10 cellular contexts compared by ENCODE assay signal in the genomic region with DNA sequence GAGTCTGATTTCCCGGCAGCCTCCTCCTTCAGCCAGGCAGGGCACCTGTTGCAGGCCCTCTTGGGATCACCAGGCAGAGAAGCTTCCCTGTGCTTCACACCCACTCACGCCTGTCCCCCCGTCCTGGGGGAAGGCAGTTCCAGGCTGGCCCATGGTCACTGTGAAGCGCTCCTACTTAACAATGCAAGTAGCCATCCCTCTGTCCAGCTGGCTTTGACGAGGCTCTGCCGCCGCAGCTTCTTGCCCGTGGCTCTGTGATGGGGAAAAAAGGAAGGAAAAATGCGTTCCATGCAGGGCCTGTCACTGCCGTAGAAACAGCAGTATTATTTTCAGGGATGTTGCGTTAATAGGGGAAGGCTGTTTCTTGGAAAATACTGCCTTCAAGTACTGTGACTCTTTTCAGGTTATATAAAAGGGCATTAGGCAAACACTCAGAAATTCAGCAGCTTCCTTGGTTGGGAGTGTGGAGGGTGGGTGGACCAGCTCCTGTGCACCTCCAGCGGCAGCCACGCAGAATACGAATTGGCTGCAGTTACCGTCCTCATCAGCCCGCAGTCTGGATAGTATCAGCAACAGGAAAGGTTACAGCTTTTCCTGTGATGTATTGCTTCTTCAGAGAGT.
A peak's percentile ranks its signal among the peaks of the same experiment; 100 is the strongest.
DNase-seq lines count a peak whose midpoint lies in the region; ATAC-seq and TF ChIP-seq lines count a peak whose summit lies in the region.
"Had no signal": no experiment of that assay in that cellular context is flagged by ENCODE, and none has a peak within 500 bp of the region (broad histone marks: within the 10 kb centered on the region; RNA-seq: fewer than 3 reads in every experiment).

No MANE protein-coding gene starts in this region.

- H3K36me3 Mint-ChIP-seq in endodermal cell (ENCODE audit: low read depth): no peaks in the 10 kb centered on the region
- H3K36me3 Mint-ChIP-seq in mesothelial cell of epicardium: peaks cover 4% of the 10 kb centered on the region
- no peaks in the 10 kb centered on the region for H3K36me3 Mint-ChIP-seq in activated T-cell treated with anti-CD3 and anti-CD28 coated beads, Interleukin-2, amount 50 U/mL, for 4 hours (ENCODE audit: insufficient read depth)
- H3K36me3 Mint-ChIP-seq: naive B cell had no signal

- TF ChIP-seq CTCF in endodermal cell (conservative IDR thresholded peaks at IDR 0.05): no peak
- no peak for TF ChIP-seq CTCF in mesothelial cell of epicardium (IDR thresholded peaks at IDR 0.05; ENCODE audit: unreplicated experiment)
- TF ChIP-seq CTCF in testis (IDR thresholded peaks at IDR 0.05): peak in 2 of 3 experiments; percentile 23 to 29

- no peak overlapping the region for H3K4me2 ChIP-seq in mesendoderm (ENCODE audit: low read length)

- H3K79me2 ChIP-seq in mesendoderm (ENCODE audit: control insufficient read depth, insufficient read depth, low read length): no peaks in the 10 kb centered on the region

- no peak overlapping the region for H3K4ac ChIP-seq in mesendoderm (ENCODE audit: low read depth, low read length)

- H4K8ac ChIP-seq in mesendoderm (ENCODE audit: low read depth, low read length): no peak overlapping the region

- no peak for ATAC-seq in activated T-cell treated with anti-CD3 and anti-CD28 coated beads, Interleukin-2, amount 50 U/mL, for 4 hours
- ATAC-seq: activated T-helper 17 cell treated with anti-CD3 and anti-CD28 coated beads, Interleukin-2, amount 50 U/mL, for 72 hours had no signal

- H3K4me1 Mint-ChIP-seq in endodermal cell: peaks cover 5% of the 10 kb centered on the region
- H3K4me1 Mint-ChIP-seq in mesothelial cell of epicardium: peaks cover 34% of the 10 kb centered on the region
- peaks cover 12% of the 10 kb centered on the region for H3K4me1 Mint-ChIP-seq in activated T-cell treated with anti-CD3 and anti-CD28 coated beads, Interleukin-2, amount 50 U/mL, for 4 hours (ENCODE audit: low read depth)
- H3K4me1 Mint-ChIP-seq: activated T-helper 17 cell treated with anti-CD3 and anti-CD28 coated beads, Interleukin-2, amount 50 U/mL, for 72 hours had no signal

- H3K9ac ChIP-seq in endodermal cell (ENCODE audit: extremely low read depth, low read length, poor library complexity, severe bottlenecking): no peak overlapping the region
- no peak overlapping the region for H3K9ac ChIP-seq in mesendoderm (ENCODE audit: low read length)

- DNase-seq in NCI-H2171 (lab: John Stamatoyannopoulos, UW) (peak; percentile 38), endodermal cell (no peak), mesothelial cell of epicardium (ENCODE audit: low spot score in 2 of 2, unreplicated experiment in 2 of 2) (peak in 1 of 2 experiments; percentile 53), testis (peak; percentile 49), NCI-H226 (no peak), mesendoderm (no peak)
- DNase-seq in activated effector memory CD4-positive, alpha-beta T cell treated with Interleukin-2 at 50 U/mL for 16 hours: no peak
- DNase-seq in activated T-cell treated with anti-CD3 and anti-CD28 coated beads, Interleukin-2, amount 50 U/mL, for 4 hours: no peak
- DNase-seq: naive B cell had no signal

- H3K4me3 Mint-ChIP-seq in endodermal cell (no peak overlapping the region), mesothelial cell of epicardium (no peak overlapping the region)
- no peak overlapping the region for H3K4me3 Mint-ChIP-seq in activated T-cell treated with anti-CD3 and anti-CD28 coated beads, Interleukin-2, amount 50 U/mL, for 4 hours
- H3K4me3 Mint-ChIP-seq: activated T-helper 17 cell treated with anti-CD3 and anti-CD28 coated beads, Interleukin-2, amount 50 U/mL, for 72 hours had no signal

- H3K36me3 ChIP-seq in endodermal cell (ENCODE audit: control insufficient read depth, insufficient read depth, low read length): no peaks in the 10 kb centered on the region
- no peaks in the 10 kb centered on the region for H3K36me3 ChIP-seq in testis (ENCODE audit: low read depth, missing control alignments)
- no peaks in the 10 kb centered on the region for H3K36me3 ChIP-seq in mesendoderm (ENCODE audit: control insufficient read depth, insufficient read depth, low read length)

- H3K27me3 ChIP-seq in endodermal cell (ENCODE audit: control insufficient read depth, insufficient read depth, low read length, poor library complexity, severe bottlenecking): no peaks in the 10 kb centered on the region
- no peaks in the 10 kb centered on the region for H3K27me3 ChIP-seq in testis
- H3K27me3 ChIP-seq in mesendoderm (ENCODE audit: insufficient read depth, low read length, poor library complexity): no peaks in the 10 kb centered on the region

- no peak overlapping the region for H3K18ac ChIP-seq in mesendoderm (ENCODE audit: low read length)

- peaks cover 7% of the 10 kb centered on the region for H3K9me3 Mint-ChIP-seq in endodermal cell
- peaks cover 8% of the 10 kb centered on the region for H3K9me3 Mint-ChIP-seq in mesothelial cell of epicardium
- no peaks in the 10 kb centered on the region for H3K9me3 Mint-ChIP-seq in activated T-cell treated with anti-CD3 and anti-CD28 coated beads, Interleukin-2, amount 50 U/mL, for 4 hours
- H3K9me3 Mint-ChIP-seq: activated T-helper 17 cell treated with anti-CD3 and anti-CD28 coated beads, Interleukin-2, amount 50 U/mL, for 72 hours had no signal

- H3K23ac ChIP-seq in mesendoderm (ENCODE audit: low read length): no peak overlapping the region

- no peak overlapping the region for H2BK15ac ChIP-seq in mesendoderm (replicated peaks; ENCODE audit: low read depth)

- H3K27ac ChIP-seq in endodermal cell (ENCODE audit: low read depth, low read length) (peak overlapping the region; percentile 92), testis (peak overlapping the region in 1 of 2 donors; percentile 63), mesendoderm (ENCODE audit: low read depth, low read length) (no peak overlapping the region)

- H3K27me3 Mint-ChIP-seq in endodermal cell (ENCODE audit: insufficient read depth): no peaks in the 10 kb centered on the region
- no peaks in the 10 kb centered on the region for H3K27me3 Mint-ChIP-seq in mesothelial cell of epicardium (ENCODE audit: low read depth)
- H3K27me3 Mint-ChIP-seq in activated T-cell treated with anti-CD3 and anti-CD28 coated beads, Interleukin-2, amount 50 U/mL, for 4 hours (ENCODE audit: low read depth): no peaks in the 10 kb centered on the region
- H3K27me3 Mint-ChIP-seq: activated T-helper 17 cell treated with anti-CD3 and anti-CD28 coated beads, Interleukin-2, amount 50 U/mL, for 72 hours had no signal

- H3K4me3 ChIP-seq in endodermal cell (ENCODE audit: low read length) (no peak overlapping the region), testis (no peak overlapping the region), mesendoderm (ENCODE audit: low read length) (no peak overlapping the region)

- no peaks in the 10 kb centered on the region for H3K79me1 ChIP-seq in mesendoderm (ENCODE audit: low read length)

- H3K27ac Mint-ChIP-seq in endodermal cell (no peak overlapping the region), mesothelial cell of epicardium (peak overlapping the region; percentile 93)
- H3K27ac Mint-ChIP-seq: activated T-helper 17 cell treated with anti-CD3 and anti-CD28 coated beads, Interleukin-2, amount 50 U/mL, for 72 hours; naive B cell had no signal

- intact Hi-C loops in testis (cut with DNase I; ENCODE audit: low total_unique reads): no loop called here

- H3K56ac ChIP-seq in mesendoderm (ENCODE audit: low read length): no peak overlapping the region

- 80 to 92% methylated on average over 13 to 16 of the region's 16 CpGs for WGBS in endodermal cell (ENCODE audit: insufficient coverage in 1 of 2, insufficient read length in 1 of 2), 2 experiments
- WGBS in testis, 2 donors: 57 to 62% methylated on average over 16 of the region's 16 CpGs
- WGBS in mesendoderm (ENCODE audit: extremely low coverage, insufficient coverage, low lambda C conversion rate): no CpG with 5 or more reads among the region's 16 CpGs

- H2BK120ac ChIP-seq in mesendoderm (ENCODE audit: low read depth, low read length): no peak overlapping the region

- no peak overlapping the region for H2BK5ac ChIP-seq in mesendoderm (ENCODE audit: low read length)

- no peak overlapping the region for H4K5ac ChIP-seq in mesendoderm (ENCODE audit: low read length)

- no peak overlapping the region for H2AK5ac ChIP-seq in mesendoderm (ENCODE audit: low read length)

- no peaks in the 10 kb centered on the region for H3K4me1 ChIP-seq in endodermal cell (ENCODE audit: control insufficient read depth, insufficient read depth, low read length)
- peaks cover 11% of the 10 kb centered on the region for H3K4me1 ChIP-seq in testis
- H3K4me1 ChIP-seq in mesendoderm (ENCODE audit: control insufficient read depth, low read depth, low read length): no peaks in the 10 kb centered on the region

- TF ChIP-seq POLR2A in testis (IDR thresholded peaks at IDR 0.05): no peak

- H3K9me3 ChIP-seq in endodermal cell (ENCODE audit: control insufficient read depth, low read length) (peaks cover 4% of the 10 kb centered on the region), testis (no peaks in the 10 kb centered on the region)

Comparison
In these comparisons a context has a peak if more than half of its experiments do, and no peak if none do; other contexts are left out.
1. DNase-seq: peak in NCI-H2171 (single experiment) and testis (single experiment); none in endodermal cell (single experiment), NCI-H226 (single experiment), activated effector memory CD4-positive, alpha-beta T cell treated with Interleukin-2 at 50 U/mL for 16 hours (single experiment), activated T-cell treated with anti-CD3 and anti-CD28 coated beads, Interleukin-2, amount 50 U/mL, for 4 hours (single experiment) and mesendoderm (single experiment).
2. CTCF ChIP-seq: peak in testis (2 of 3); none in endodermal cell (single experiment) and mesothelial cell of epicardium (single experiment).